17 cellular contexts compared by ENCODE assay signal in genomic region chr2:28643324-28643723, GRCh38.
DNase-seq lines count a peak whose midpoint lies in the region; ATAC-seq and TF ChIP-seq lines count a peak whose summit lies in the region.
"Had no signal": no experiment of that assay in that cellular context is flagged by ENCODE, and none has a peak within 500 bp of the region (broad histone marks: within the 10 kb centered on the region; RNA-seq: fewer than 3 reads in every experiment).

No MANE protein-coding gene starts in this region.

- peak overlapping the region; percentile 57 for H3K9ac ChIP-seq in skeletal muscle satellite cell (ENCODE audit: low read depth, low read length)
- H3K9ac ChIP-seq: BLaER1 had no signal

- H3K4me3 ChIP-seq in skeletal muscle satellite cell (ENCODE audit: low read length) = no peak overlapping the region
- no peak overlapping the region for H3K4me3 ChIP-seq in BE2C (ENCODE audit: low read depth, low read length)
- H3K4me3 ChIP-seq: BLaER1, HAP-1 had no signal

- peak overlapping the region; percentile 59 for H3K4me3 Mint-ChIP-seq in HFFc6
- H3K4me3 Mint-ChIP-seq: activated CD4-positive, alpha-beta memory T cell treated with anti-CD3 and anti-CD28 coated beads for 36 hours; stimulated activated memory B cell treated with anti-CD40 and anti-IgM and Interleukin-4, amounts not matched to agents 10 μg/mL and 1 μg/mL and 100 μg/mL, for 72 hours had no signal

- peak; percentile 17 for ATAC-seq in left colon
- ATAC-seq: stimulated activated memory B cell treated with anti-CD40 and anti-IgM and Interleukin-4, amounts not matched to agents 10 μg/mL and 1 μg/mL and 100 μg/mL, for 72 hours had no signal

- TF ChIP-seq CTCF in HFFc6 (IDR thresholded peaks at IDR 0.05) (no peak), BE2C (IDR thresholded peaks at IDR 0.05; ENCODE audit: low read depth, low read length) (no peak)

- H3K27me3 Mint-ChIP-seq in HFFc6 (ENCODE audit: insufficient read depth) = no peaks in the 10 kb centered on the region; the same call in none of the 2 replicates
- H3K27me3 Mint-ChIP-seq: activated CD4-positive, alpha-beta memory T cell treated with anti-CD3 and anti-CD28 coated beads for 36 hours; stimulated activated memory B cell treated with anti-CD40 and anti-IgM and Interleukin-4, amounts not matched to agents 10 μg/mL and 1 μg/mL and 100 μg/mL, for 72 hours had no signal

- DNase-seq in HFFc6 (no peak), astrocyte of the hippocampus (ENCODE audit: low read depth, low spot score) (peak; percentile 56), left colon (no peak), AG08396 (ENCODE audit: low spot score) (no peak), BE2C (no peak), NCI-H2171 treated with DMSO at 0.1 percent for 48 hours (lab: John Stamatoyannopoulos, UW) (no peak)
- DNase-seq in stimulated activated naive CD4-positive, alpha-beta T cell treated with Interleukin-2 at 50 U/mL for 16 hours (lab: John Stamatoyannopoulos, UW) = no peak
- DNase-seq: activated CD4-positive, alpha-beta memory T cell treated with anti-CD3 and anti-CD28 coated beads for 36 hours; activated naive CD4-positive, alpha-beta T cell; caudate nucleus; posterior cingulate gyrus; stimulated activated CD4-positive, alpha-beta T cell treated with anti-CD3 and anti-CD28 coated beads, Interleukin-4, amount 100 ng/mL, for 24 hours; T-helper 9 cell had no signal

- peak overlapping the region; percentile 89 for H3K27ac Mint-ChIP-seq in HFFc6
- H3K27ac Mint-ChIP-seq: activated CD4-positive, alpha-beta memory T cell treated with anti-CD3 and anti-CD28 coated beads for 36 hours; stimulated activated memory B cell treated with anti-CD40 and anti-IgM and Interleukin-4, amounts not matched to agents 10 μg/mL and 1 μg/mL and 100 μg/mL, for 72 hours had no signal

- intact Hi-C loops in left colon (cut with DNase I, micrococcal nuclease) = no loop called here

- no peaks in the 10 kb centered on the region for H3K9me3 ChIP-seq in skeletal muscle satellite cell (replicated peaks; ENCODE audit: low read length)
- no peaks in the 10 kb centered on the region for H3K9me3 ChIP-seq in BE2C
- H3K9me3 ChIP-seq: BLaER1, HAP-1 had no signal

- no peaks in the 10 kb centered on the region for H3K9me3 Mint-ChIP-seq in HFFc6
- H3K9me3 Mint-ChIP-seq: activated CD4-positive, alpha-beta memory T cell treated with anti-CD3 and anti-CD28 coated beads for 36 hours; stimulated activated memory B cell treated with anti-CD40 and anti-IgM and Interleukin-4, amounts not matched to agents 10 μg/mL and 1 μg/mL and 100 μg/mL, for 72 hours had no signal

- no peaks in the 10 kb centered on the region for H3K36me3 Mint-ChIP-seq in HFFc6 (ENCODE audit: low read depth)
- H3K36me3 Mint-ChIP-seq: activated CD4-positive, alpha-beta memory T cell treated with anti-CD3 and anti-CD28 coated beads for 36 hours; stimulated activated memory B cell treated with anti-CD40 and anti-IgM and Interleukin-4, amounts not matched to agents 10 μg/mL and 1 μg/mL and 100 μg/mL, for 72 hours had no signal

- H3K4me1 ChIP-seq in skeletal muscle satellite cell (ENCODE audit: control insufficient read depth, insufficient read depth, low read length) (peaks cover 23% of the 10 kb centered on the region), BE2C (no peaks in the 10 kb centered on the region; the same call in 1 of the 2 replicates)

- H3K27me3 ChIP-seq in skeletal muscle satellite cell (ENCODE audit: control insufficient read depth, insufficient read depth, low read length) (no peaks in the 10 kb centered on the region), BE2C (no peaks in the 10 kb centered on the region)
- H3K27me3 ChIP-seq: BLaER1 had no signal

- peak overlapping the region; percentile 55 for H3K4me2 ChIP-seq in skeletal muscle satellite cell (ENCODE audit: low read length)
- H3K4me2 ChIP-seq: BLaER1 had no signal

- peaks cover 22% of the 10 kb centered on the region for H3K4me1 Mint-ChIP-seq in HFFc6 (ENCODE audit: low read depth)

- H3K36me3 ChIP-seq in skeletal muscle satellite cell (ENCODE audit: insufficient read depth, low read length) (no peaks in the 10 kb centered on the region), BE2C (no peaks in the 10 kb centered on the region)
- H3K36me3 ChIP-seq: BLaER1, HAP-1 had no signal
